In the genomic region with DNA sequence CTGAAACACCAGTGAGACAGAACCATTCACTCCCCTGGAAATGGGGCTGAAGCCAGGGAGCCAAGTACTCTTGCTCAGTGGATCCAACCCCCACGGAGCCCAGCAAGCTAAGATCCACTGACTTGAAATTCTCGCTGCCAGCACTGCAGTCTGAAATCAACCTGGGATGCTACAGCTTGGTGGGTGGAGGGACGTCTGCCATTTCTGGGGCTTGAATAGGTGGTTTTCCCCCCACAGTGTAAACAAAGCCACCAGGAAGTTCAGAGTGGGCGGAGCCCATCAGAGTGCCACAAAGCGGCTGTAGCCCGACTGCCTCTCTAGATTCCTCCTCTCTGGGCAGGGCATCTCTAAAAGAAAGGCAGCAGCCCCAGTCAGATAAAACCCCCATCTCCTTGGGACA, we compare ENCODE assay signal across 23 cellular contexts.
DNase-seq lines count a peak whose midpoint lies in the region; ATAC-seq and TF ChIP-seq lines count a peak whose summit lies in the region.
"Had no signal": no experiment of that assay in that cellular context is flagged by ENCODE, and none has a peak within 500 bp of the region (broad histone marks: within the 10 kb centered on the region; RNA-seq: fewer than 3 reads in every experiment).

No MANE protein-coding gene starts in this region.

- H3K4me1 Mint-ChIP-seq in chondrocyte (ENCODE audit: low read depth): no peaks in the 10 kb centered on the region
- H3K4me1 Mint-ChIP-seq: CD8-positive, alpha-beta memory T cell; IgD-negative memory B cell had no signal

- no peak overlapping the region for H3K27ac ChIP-seq in esophagus squamous epithelium
- no peak overlapping the region for H3K27ac ChIP-seq in coronary artery
- H3K27ac ChIP-seq: C4-2B had no signal

- peak; percentile 78 for DNase-seq in NCI-H748 (lab: John Stamatoyannopoulos, UW; ENCODE audit: unreplicated experiment)
- DNase-seq in NCI-H748 treated with DMSO at 0.1 percent for 48 hours (lab: John Stamatoyannopoulos, UW): no peak
- peak; percentile 15 for DNase-seq in NCI-H69 (lab: John Stamatoyannopoulos, UW)
- peak; percentile 35 for DNase-seq in chondrocyte (ENCODE audit: low spot score)
- no peak for DNase-seq in esophagus squamous epithelium (lab: John Stamatoyannopoulos, UW)
- DNase-seq in coronary artery (ENCODE audit: low spot score): no peak
- DNase-seq in HT-29 (ENCODE audit: low spot score): no peak
- DNase-seq: Calu3; CD8-positive, alpha-beta memory T cell; DMS153; Karpas-422; NCI-H1417; NCI-H187; NCI-H2171; NCI-H446; NCI-H774; OCI-M1; Right ventricle myocardium superior; T1000 had no signal

- TF ChIP-seq CTCF in chondrocyte (IDR thresholded peaks at IDR 0.05) (no peak), esophagus squamous epithelium (IDR thresholded peaks at IDR 0.05) (no peak), coronary artery (IDR thresholded peaks at IDR 0.05) (no peak)

- TF ChIP-seq POLR2A in esophagus squamous epithelium (IDR thresholded peaks at IDR 0.05): no peak

- no peak overlapping the region for H3K27ac Mint-ChIP-seq in chondrocyte (ENCODE audit: unreplicated experiment)
- H3K27ac Mint-ChIP-seq: CD8-positive, alpha-beta memory T cell; IgD-negative memory B cell had no signal

- H3K4me3 Mint-ChIP-seq in chondrocyte (ENCODE audit: unreplicated experiment): no peak overlapping the region
- H3K4me3 Mint-ChIP-seq: CD8-positive, alpha-beta memory T cell; IgD-negative memory B cell had no signal

- H3K9me3 Mint-ChIP-seq in chondrocyte (ENCODE audit: low read depth): peaks cover 21% of the 10 kb centered on the region

- H3K27me3 ChIP-seq in esophagus squamous epithelium: peaks cover 0 to 7% (median 0%) of the 10 kb centered on the region in 4 donors

- H3K36me3 Mint-ChIP-seq in chondrocyte (ENCODE audit: low read depth): no peaks in the 10 kb centered on the region
- H3K36me3 Mint-ChIP-seq: IgD-negative memory B cell had no signal

- no peaks in the 10 kb centered on the region for H3K4me1 ChIP-seq in esophagus squamous epithelium

- H3K9me3 ChIP-seq in esophagus squamous epithelium: no peaks in the 10 kb centered on the region

- H3K4me3 ChIP-seq in esophagus squamous epithelium: no peak overlapping the region
- no peak overlapping the region for H3K4me3 ChIP-seq in coronary artery

- H3K27me3 Mint-ChIP-seq in chondrocyte (ENCODE audit: low read depth): no peaks in the 10 kb centered on the region

- intact Hi-C loops in esophagus squamous epithelium (cut with DNase I): no loop called here

- H3K36me3 ChIP-seq in esophagus squamous epithelium: no peaks in the 10 kb centered on the region

- no peak for ATAC-seq in GM18517 (IDR thresholded peaks at IDR 0.05; ENCODE audit: unreplicated experiment)
- ATAC-seq: HCT116 had no signal

- 32 to 40% methylated on average over 2 to 3 of the region's 6 CpGs for WGBS in esophagus squamous epithelium, 2 donors

Comparison
In these comparisons a context has a peak if more than half of its experiments do, and no peak if none do; other contexts are left out.
1. DNase-seq: peak in NCI-H748 (single experiment), NCI-H69 (single experiment) and chondrocyte (single experiment); none in NCI-H748 treated with DMSO at 0.1 percent for 48 hours (single experiment), esophagus squamous epithelium (single experiment), coronary artery (single experiment) and HT-29 (single experiment).